ENCODE assay signal across 15 cellular contexts in the genomic region with DNA sequence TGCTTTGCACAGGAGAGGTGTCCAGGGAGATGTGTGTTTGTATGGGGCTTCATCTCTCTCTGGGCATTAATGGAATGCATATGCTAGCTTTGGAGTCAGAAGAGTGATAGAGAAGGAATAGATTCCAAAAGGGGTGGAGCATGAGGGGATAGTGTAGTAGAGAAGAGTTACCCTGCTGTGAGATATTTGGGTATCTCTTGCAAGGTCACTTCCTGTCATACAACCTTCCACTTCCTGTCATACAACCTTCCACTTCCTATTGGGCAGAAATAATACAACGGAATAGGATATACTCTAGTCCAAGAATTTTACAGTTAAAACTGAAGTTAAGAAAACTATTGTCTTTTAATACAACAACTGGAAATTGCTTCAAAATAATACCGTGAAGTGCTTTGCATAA.
DNase-seq lines count a peak whose midpoint lies in the region; ATAC-seq and TF ChIP-seq lines count a peak whose summit lies in the region.
"Had no signal": no experiment of that assay in that cellular context is flagged by ENCODE, and none has a peak within 500 bp of the region (broad histone marks: within the 10 kb centered on the region; RNA-seq: fewer than 3 reads in every experiment).

No MANE protein-coding gene starts in this region.

- H3K36me3 ChIP-seq in esophagus muscularis mucosa, result no peaks in the 10 kb centered on the region

- no peaks in the 10 kb centered on the region for H3K9me3 ChIP-seq in esophagus muscularis mucosa

- H3K4me3 ChIP-seq in esophagus muscularis mucosa, result no peak overlapping the region
- H3K4me3 ChIP-seq: GM23338 had no signal

- no peak for TF ChIP-seq POLR2A in esophagus muscularis mucosa (IDR thresholded peaks at IDR 0.05; ENCODE audit: low read depth)

- CTCF ChIA-PET in activated naive CD4-positive, alpha-beta T cell treated with anti-CD3 and anti-CD28 coated beads, Interleukin-2, amount 10 ng/mL, durations not matched to agents 7 days and 5 days (lab: Charles Lee), result interaction anchor here (1.0 kb wide), 1 partner anchor 42 kb away, joined by 3 read pairs; no protein-coding TSS in a partner anchor

- H3K27ac Mint-ChIP-seq in activated naive CD4-positive, alpha-beta T cell treated with anti-CD3 and anti-CD28 coated beads, Interleukin-2, amount 10 ng/mL, durations not matched to agents 7 days and 5 days, result peak overlapping the region; percentile 2
- H3K27ac Mint-ChIP-seq in activated naive CD4-positive, alpha-beta T cell treated with anti-CD3 and anti-CD28 coated beads, Interleukin-2, amount 50 U/mL, for 72 hours, result no peak overlapping the region
- H3K27ac Mint-ChIP-seq: B cell; CD4-positive, alpha-beta T cell; GM23338 had no signal

- WGBS in esophagus muscularis mucosa, result 76% methylated on average over 2 of the region's 2 CpGs

- H3K27me3 Mint-ChIP-seq in activated naive CD4-positive, alpha-beta T cell treated with anti-CD3 and anti-CD28 coated beads, Interleukin-2, amount 10 ng/mL, durations not matched to agents 7 days and 5 days, result no peaks in the 10 kb centered on the region
- H3K27me3 Mint-ChIP-seq: B cell; CD4-positive, alpha-beta T cell had no signal

- no peak for ATAC-seq in activated naive CD4-positive, alpha-beta T cell treated with anti-CD3 and anti-CD28 coated beads, Interleukin-2, amount 50 U/mL, for 72 hours
- no peak for ATAC-seq in HG02884 (IDR thresholded peaks at IDR 0.05; ENCODE audit: unreplicated experiment)
- ATAC-seq: GM23338 had no signal

- peaks cover 4% of the 10 kb centered on the region for H3K36me3 Mint-ChIP-seq in activated naive CD4-positive, alpha-beta T cell treated with anti-CD3 and anti-CD28 coated beads, Interleukin-2, amount 10 ng/mL, durations not matched to agents 7 days and 5 days
- peaks cover 8 to 12% of the 10 kb centered on the region in 2 donors for H3K36me3 Mint-ChIP-seq in activated naive CD4-positive, alpha-beta T cell treated with anti-CD3 and anti-CD28 coated beads, Interleukin-2, amount 50 U/mL, for 72 hours

- TF ChIP-seq EP300 in esophagus muscularis mucosa (IDR thresholded peaks at IDR 0.05), result no peak

- DNase-seq in activated naive CD4-positive, alpha-beta T cell treated with anti-CD3 and anti-CD28 coated beads, Interleukin-2, amount 10 ng/mL, durations not matched to agents 7 days and 5 days, result no peak
- DNase-seq in activated naive CD4-positive, alpha-beta T cell treated with anti-CD3 and anti-CD28 coated beads, Interleukin-2, amount 50 U/mL, for 72 hours (ENCODE audit: low spot score in 2 of 2), result no peak
- DNase-seq in Kasumi-1 (lab: John Stamatoyannopoulos, UW) (peak; percentile 14 to 28), esophagus muscularis mucosa (ENCODE audit: extremely low spot score) (no peak)
- DNase-seq in stimulated activated naive CD4-positive, alpha-beta T cell (lab: John Stamatoyannopoulos, UW), result no peak
- no peak for DNase-seq in activated T-cell treated with anti-CD3 and anti-CD28 coated beads, Interleukin-2, amount 50 U/mL, for 48 hours
- DNase-seq: C1 segment of cervical spinal cord; CD4-positive, alpha-beta T cell; DMS79; EL; H7; IMR-90 had no signal

- H3K9me3 Mint-ChIP-seq in activated naive CD4-positive, alpha-beta T cell treated with anti-CD3 and anti-CD28 coated beads, Interleukin-2, amount 10 ng/mL, durations not matched to agents 7 days and 5 days, result peaks cover 10% of the 10 kb centered on the region
- peaks cover 10 to 15% of the 10 kb centered on the region in 2 donors for H3K9me3 Mint-ChIP-seq in activated naive CD4-positive, alpha-beta T cell treated with anti-CD3 and anti-CD28 coated beads, Interleukin-2, amount 50 U/mL, for 72 hours
- H3K9me3 Mint-ChIP-seq: GM23338 had no signal

- H3K4me3 Mint-ChIP-seq in activated naive CD4-positive, alpha-beta T cell treated with anti-CD3 and anti-CD28 coated beads, Interleukin-2, amount 10 ng/mL, durations not matched to agents 7 days and 5 days, result no peak overlapping the region
- H3K4me3 Mint-ChIP-seq: B cell; CD4-positive, alpha-beta T cell; GM23338 had no signal

- H3K27me3 ChIP-seq in esophagus muscularis mucosa, result no peaks in the 10 kb centered on the region

- intact Hi-C loops in esophagus muscularis mucosa (cut with DNase I), result no loop called here

- peaks cover 11 to 69% (median 39%) of the 10 kb centered on the region in 4 donors for H3K4me1 ChIP-seq in esophagus muscularis mucosa

- no peak for TF ChIP-seq CTCF in esophagus muscularis mucosa (IDR thresholded peaks at IDR 0.05)

- H3K4me1 Mint-ChIP-seq in activated naive CD4-positive, alpha-beta T cell treated with anti-CD3 and anti-CD28 coated beads, Interleukin-2, amount 10 ng/mL, durations not matched to agents 7 days and 5 days, result peaks cover 10% of the 10 kb centered on the region
- H3K4me1 Mint-ChIP-seq: B cell had no signal

- peak overlapping the region; percentile 28 to 50 (median 40) for H3K27ac ChIP-seq in esophagus muscularis mucosa (replicated peaks in 1 of 4)

Comparison
In these comparisons a context has a peak if more than half of its experiments do, and no peak if none do; other contexts are left out.
1. DNase-seq: peak in Kasumi-1 (2 of 2); none in activated naive CD4-positive, alpha-beta T cell treated with anti-CD3 and anti-CD28 coated beads, Interleukin-2, amount 10 ng/mL, durations not matched to agents 7 days and 5 days (single experiment), activated naive CD4-positive, alpha-beta T cell treated with anti-CD3 and anti-CD28 coated beads, Interleukin-2, amount 50 U/mL, for 72 hours (0 of 2), esophagus muscularis mucosa (single experiment), stimulated activated naive CD4-positive, alpha-beta T cell (0 of 6) and activated T-cell treated with anti-CD3 and anti-CD28 coated beads, Interleukin-2, amount 50 U/mL, for 48 hours (0 of 2).